Comparison of ENCODE assay signal across 2 cellular contexts in the genomic region with DNA sequence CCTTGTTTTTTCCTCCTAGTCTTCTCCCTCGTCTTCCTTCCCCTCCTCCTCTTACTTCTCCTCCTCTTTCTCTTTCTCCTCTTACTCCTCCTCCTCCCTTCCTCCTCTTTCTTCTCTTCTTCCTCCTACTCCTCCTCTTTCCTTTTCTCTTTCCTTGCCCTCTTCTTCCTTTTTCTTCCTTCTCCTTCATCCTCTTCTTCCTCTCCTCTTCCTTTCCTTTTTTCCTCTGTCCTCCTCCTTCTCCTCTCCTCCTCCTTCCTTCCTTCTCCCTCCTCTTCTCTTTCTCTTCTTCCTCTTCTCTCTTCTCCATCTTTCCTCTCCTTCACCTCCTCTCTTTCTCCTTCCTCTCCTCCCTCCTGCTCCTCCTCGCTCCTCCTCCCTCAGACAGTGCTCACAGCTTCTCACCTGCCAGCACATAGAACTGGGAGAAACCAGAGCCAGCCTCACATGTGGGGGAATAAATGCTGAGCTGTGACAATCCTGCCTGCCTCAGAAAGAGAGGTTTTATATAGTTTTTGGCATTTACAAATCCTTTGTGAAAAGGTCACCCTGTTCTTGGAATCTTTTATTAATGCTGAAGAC.
TF ChIP-seq lines count a peak whose summit lies in the region.

No MANE protein-coding gene starts in this region.

TF ChIP-seq in A549, 52 proteins besides CTCF, POLR2A, EP300 and RAD21:
- TF ChIP-seq MAFK (IDR thresholded peaks at IDR 0.05; ENCODE audit: partially characterized antibody), result peak; percentile 50
- no peak for TF ChIP-seq RARB (CRISPR knock-in tag; IDR thresholded peaks at IDR 0.05)

TF ChIP-seq in WTC11, 78 proteins besides CTCF, POLR2A, EP300 and RAD21:
- no peak for TF ChIP-seq ETV6 (CRISPR knock-in tag; IDR thresholded peaks at IDR 0.05)
- TF ChIP-seq CREB1 (CRISPR knock-in tag; IDR thresholded peaks at IDR 0.05), result no peak
- TF ChIP-seq, protein P1, sequence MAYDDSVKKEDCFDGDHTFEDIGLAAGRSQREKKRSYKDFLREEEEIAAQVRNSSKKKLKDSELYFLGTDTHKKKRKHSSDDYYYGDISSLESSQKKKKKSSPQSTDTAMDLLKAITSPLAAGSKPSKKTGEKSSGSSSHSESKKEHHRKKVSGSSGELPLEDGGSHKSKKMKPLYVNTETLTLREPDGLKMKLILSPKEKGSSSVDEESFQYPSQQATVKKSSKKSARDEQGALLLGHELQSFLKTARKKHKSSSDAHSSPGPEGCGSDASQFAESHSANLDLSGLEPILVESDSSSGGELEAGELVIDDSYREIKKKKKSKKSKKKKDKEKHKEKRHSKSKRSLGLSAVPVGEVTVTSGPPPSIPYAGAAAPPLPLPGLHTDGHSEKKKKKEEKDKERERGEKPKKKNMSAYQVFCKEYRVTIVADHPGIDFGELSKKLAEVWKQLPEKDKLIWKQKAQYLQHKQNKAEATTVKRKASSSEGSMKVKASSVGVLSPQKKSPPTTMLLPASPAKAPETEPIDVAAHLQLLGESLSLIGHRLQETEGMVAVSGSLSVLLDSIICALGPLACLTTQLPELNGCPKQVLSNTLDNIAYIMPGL (CRISPR knock-in tag; IDR thresholded peaks at IDR 0.05), result no peak
- no peak for TF ChIP-seq MLX (CRISPR knock-in tag; IDR thresholded peaks at IDR 0.05)
- peak; percentile 75; the same call in 1 of the 2 replicates for TF ChIP-seq ZNF512 (CRISPR knock-in tag; IDR thresholded peaks at IDR 0.05; ENCODE audit: borderline replicate concordance)
- TF ChIP-seq ZNF671 (CRISPR knock-in tag; IDR thresholded peaks at IDR 0.05), result no peak
